1 cellular context compared by ENCODE assay signal in genomic region chr6:153096031-153096430, GRCh38.
TF ChIP-seq lines count a peak whose summit lies in the region.

No MANE protein-coding gene starts in this region.

TF ChIP-seq in GM23338, 12 proteins besides CTCF, POLR2A, EP300 and RAD21 (continued from another document):
- no peak for TF ChIP-seq ZNF462 (CRISPR knock-in tag; IDR thresholded peaks at IDR 0.05)
- no peak for TF ChIP-seq REST (IDR thresholded peaks at IDR 0.05; ENCODE audit: unreplicated experiment)
- TF ChIP-seq POLR2AphosphoS5 (IDR thresholded peaks at IDR 0.05; ENCODE audit: low read depth), result no peak
